ENCODE assay signal across 19 cellular contexts in the genomic region with DNA sequence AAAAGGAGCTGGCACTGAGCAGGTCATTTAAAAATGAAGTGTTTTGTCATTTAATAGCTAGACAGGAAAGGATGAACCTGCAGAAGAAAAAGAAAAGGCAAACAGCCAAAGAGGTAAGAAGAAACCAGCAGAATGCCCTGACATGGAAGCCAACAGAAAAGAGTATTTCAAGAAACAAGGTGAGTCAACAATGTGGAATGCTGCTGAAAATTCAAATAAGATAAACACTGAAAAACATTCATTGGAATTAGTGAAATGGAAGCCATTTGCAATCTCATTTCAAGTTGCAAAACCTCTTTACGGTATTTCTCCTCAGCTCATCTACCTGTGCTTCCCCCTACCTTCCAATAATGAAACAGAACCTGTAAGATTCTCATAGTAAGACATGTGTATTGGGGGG. TPM values are rescaled to one million over a fixed set of nuclear protein-coding genes. Genes with fewer than 3 reads are reported as not detected.
A peak's percentile ranks its signal among the peaks of the same experiment; 100 is the strongest.
DNase-seq lines count a peak whose midpoint lies in the region; ATAC-seq and TF ChIP-seq lines count a peak whose summit lies in the region.
"Had no signal": no experiment of that assay in that cellular context is flagged by ENCODE, and none has a peak within 500 bp of the region (broad histone marks: within the 10 kb centered on the region; RNA-seq: fewer than 3 reads in every experiment).

No MANE protein-coding gene starts in this region.

- CTCF ChIA-PET in HCT116 (lab: Charles Lee) = no interaction called here

- H3K36me3 ChIP-seq in ACC112 (ENCODE audit: insufficient read depth, low read length) (peaks cover 15% of the 10 kb centered on the region), HCT116 (ENCODE audit: control insufficient read depth in 1 of 2, insufficient read depth in 2 of 2, low read length in 2 of 2) (peaks cover 0 to 8% of the 10 kb centered on the region in 2 experiments; a peak in 2 of 4 replicates)
- H3K36me3 ChIP-seq: prostate gland, suprapubic skin had no signal

- no peaks in the 10 kb centered on the region for H4K20me1 ChIP-seq in HCT116 (ENCODE audit: insufficient read depth)

- ATAC-seq in HCT116 (no peak), GM18517 (IDR thresholded peaks at IDR 0.05; ENCODE audit: unreplicated experiment) (no peak)
- ATAC-seq: A549, K562, T-helper 17 cell had no signal

- no peaks in the 10 kb centered on the region for H3K9me2 ChIP-seq in HCT116 (ENCODE audit: insufficient read depth)

- in situ Hi-C loops in astrocyte of the cerebellum (cut with HindIII; ENCODE audit: low sequenced_read_pairs) = no loop called here

- RAD21 ChIA-PET in HCT116 (lab: Charles Lee; ENCODE audit: low non-redundant PET in 1 of 2, low total read pairs in 2 of 2, uncharacterized antibody in 2 of 2, unreplicated experiment in 2 of 2) = no interaction called here

- H3K9me3 ChIP-seq in HCT116 (ENCODE audit: control insufficient read depth in 1 of 2, insufficient read depth in 1 of 2, low read depth in 1 of 2, low read length in 2 of 2) = no peaks in the 10 kb centered on the region
- H3K9me3 ChIP-seq: A549, prostate gland, suprapubic skin had no signal

- POLR2A ChIA-PET in HCT116 (lab: Charles Lee) = no interaction called here

- peaks cover 10% of the 10 kb centered on the region for H3K4me1 ChIP-seq in ACC112 (ENCODE audit: control insufficient read depth, insufficient read depth, low read length, unreplicated experiment)
- peaks cover 6 to 9% of the 10 kb centered on the region in 2 experiments; a peak in 3 of 4 replicates for H3K4me1 ChIP-seq in HCT116 (ENCODE audit: control insufficient read depth in 1 of 2, insufficient read depth in 2 of 2, low read length in 2 of 2)
- H3K4me1 ChIP-seq: prostate gland, suprapubic skin had no signal

- no peak overlapping the region for H3K9ac ChIP-seq in HCT116 (ENCODE audit: low read length)

- H3K27ac ChIP-seq in ACC112 (ENCODE audit: low read depth, low read length) (no peak overlapping the region), HCT116 (ENCODE audit: low read depth, low read length) (no peak overlapping the region)
- H3K27ac ChIP-seq: A549, dorsolateral prefrontal cortex, prostate gland, suprapubic skin had no signal

- intact Hi-C loops in HCT116 (cut with micrococcal nuclease) = no loop called here

- H3K4me3 ChIP-seq in ACC112 (ENCODE audit: low read depth, low read length) = no peak overlapping the region
- H3K4me3 ChIP-seq in HCT116 (replicated peaks in 1 of 2; ENCODE audit: low read depth in 1 of 2, low read length in 2 of 2) = no peak overlapping the region
- no peak overlapping the region for H3K4me3 ChIP-seq in astrocyte of the cerebellum (ENCODE audit: low read depth, low read length)
- no peak overlapping the region for H3K4me3 ChIP-seq in fibroblast of villous mesenchyme (ENCODE audit: low read depth, low read length)
- H3K4me3 ChIP-seq: A549, dorsolateral prefrontal cortex, K562, prostate gland, suprapubic skin had no signal

- no peak for TF ChIP-seq RAD21 in HCT116 (IDR thresholded peaks at IDR 0.05; ENCODE audit: low read depth)

- no peaks in the 10 kb centered on the region for H3K79me2 ChIP-seq in ACC112 (ENCODE audit: control insufficient read depth, insufficient read depth, low read length, unreplicated experiment)
- no peaks in the 10 kb centered on the region for H3K79me2 ChIP-seq in HCT116 (ENCODE audit: insufficient read depth, low read length)

- no TSS peak for BruUV-seq in HCT116 (replicated peaks; lab: Mats Ljungman, UMichigan)

- TF ChIP-seq CTCF in HCT116 (IDR thresholded peaks at IDR 0.05 in 2 of 3, conservative IDR thresholded peaks at IDR 0.05 in 1 of 3; ENCODE audit: borderline replicate concordance in 1 of 3, insufficient read depth in 1 of 3, low read depth in 2 of 3, low read length in 2 of 3) = no peak
- no peak for TF ChIP-seq CTCF in astrocyte of the cerebellum (IDR thresholded peaks at IDR 0.05; ENCODE audit: low read depth, low read length, missing control alignments)
- TF ChIP-seq CTCF in fibroblast of villous mesenchyme (IDR thresholded peaks at IDR 0.05; ENCODE audit: insufficient read depth, low read depth, low read length) = no peak

- no peak for TF ChIP-seq POLR2A in HCT116 (IDR thresholded peaks at IDR 0.05; ENCODE audit: borderline replicate concordance, extremely low read depth, insufficient read depth, insufficient read length)

- DNase-seq in HCT116 (ENCODE audit: low read depth, low spot score) = no peak
- peak; percentile 57 for DNase-seq in astrocyte of the cerebellum (ENCODE audit: low read depth)
- peak; percentile 60 for DNase-seq in fibroblast of villous mesenchyme (ENCODE audit: low read depth)
- DNase-seq in activated CD4-positive, CD25-positive, alpha-beta regulatory T cell (lab: John Stamatoyannopoulos, UW) = no peak
- no peak for DNase-seq in NCI-H2227 (lab: John Stamatoyannopoulos, UW; ENCODE audit: unreplicated experiment)
- no peak for DNase-seq in GM19240 (ENCODE audit: insufficient read length, low spot score)
- DNase-seq: activated CD4-positive, alpha-beta T cell treated with anti-CD3 and anti-CD28 coated beads, Interleukin-2, amount 10 ng/mL, durations not matched to agents 24 days and 14 days; activated T-cell treated with anti-CD3 and anti-CD28 coated beads, Interleukin-2, amount 50 U/mL, for 24 hours; amniotic stem cell; dorsolateral prefrontal cortex; kidney; NCI-H1417; T-helper 17 cell had no signal

- H3K4me2 ChIP-seq in HCT116 (ENCODE audit: low read length) = no peak overlapping the region
- H3K4me2 ChIP-seq: A549 had no signal

- H2AFZ ChIP-seq in ACC112 (ENCODE audit: low read length, unreplicated experiment) = peak overlapping the region; percentile 49
- no peak overlapping the region for H2AFZ ChIP-seq in HCT116 (ENCODE audit: low read depth, low read length, poor library complexity, severe bottlenecking)

- H3K27me3 ChIP-seq in ACC112 (ENCODE audit: insufficient read depth, low read length) (no peaks in the 10 kb centered on the region), HCT116 (ENCODE audit: insufficient read depth, low read length) (no peaks in the 10 kb centered on the region)
- H3K27me3 ChIP-seq: dorsolateral prefrontal cortex, suprapubic skin had no signal

TF ChIP-seq in HCT116, 20 proteins besides CTCF, POLR2A, EP300 and RAD21:
- TF ChIP-seq JUND (IDR thresholded peaks at IDR 0.05) (no peak), FOSL1 (IDR thresholded peaks at IDR 0.05; ENCODE audit: low read depth) (0 out of 2 replicates have a peak, but pooled peaks have one; percentile 6)
TF ChIP-seq in HCT116: peak in this region for 1.

RNA-seq across cellular contexts. Expression of gene RWDD2A, which starts 59.6 kb away (rescaled TPM):
- total RNA-seq in HCT116 (2021; ENCODE audit: unreplicated experiment) = 3.6 TPM
- 2.8 and 3.1 TPM in 2 replicates for polyA plus RNA-seq in HCT116 (2012)
- 4.2 and 4.3 TPM in 2 replicates for total RNA-seq in fibroblast of villous mesenchyme

RNA-seq across cellular contexts. Expression of gene PGM3, which starts 59.7 kb away (rescaled TPM):
- 63.5 TPM for total RNA-seq in HCT116 (2021; ENCODE audit: unreplicated experiment)
- 48.5 and 63.5 TPM in 2 replicates for polyA plus RNA-seq in HCT116 (2012)
- 102 and 133 TPM in 2 replicates for total RNA-seq in fibroblast of villous mesenchyme

Comparison
In these comparisons a context has a peak if more than half of its experiments do, and no peak if none do; other contexts are left out.
1. DNase-seq: peak in astrocyte of the cerebellum (single experiment) and fibroblast of villous mesenchyme (single experiment); none in HCT116 (single experiment), activated CD4-positive, CD25-positive, alpha-beta regulatory T cell (0 of 4), NCI-H2227 (single experiment) and GM19240 (single experiment).